17 cellular contexts compared by ENCODE assay signal in the genomic region with DNA sequence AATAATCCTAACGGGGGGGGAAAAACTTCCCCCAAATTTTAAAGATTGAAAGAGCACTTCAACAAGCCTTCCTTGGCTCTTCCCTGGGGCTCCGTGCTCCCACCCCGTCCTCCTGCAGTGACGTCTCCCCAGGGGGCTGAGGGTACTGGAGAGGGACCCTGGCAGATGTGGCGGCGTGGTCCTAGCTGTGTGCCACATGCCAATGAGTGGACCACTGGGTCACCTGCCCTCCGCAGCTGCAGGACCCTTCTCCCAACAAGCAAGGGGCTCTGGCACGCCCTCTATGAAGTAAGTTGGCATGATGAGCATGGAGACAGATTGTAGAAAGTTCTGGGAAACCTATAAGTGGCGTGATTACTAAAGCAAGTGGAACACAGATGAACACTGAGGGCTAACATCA. TPM values are rescaled to one million over a fixed set of nuclear protein-coding genes. Genes with fewer than 3 reads are reported as not detected.
"Had no signal": no experiment of that assay in that cellular context is flagged by ENCODE, and none has a peak within 500 bp of the region (broad histone marks: within the 10 kb centered on the region; RNA-seq: fewer than 3 reads in every experiment).

No MANE protein-coding gene starts in this region.

- H3K36me3 ChIP-seq: neutrophil, transverse colon had no signal

- H3K27me3 ChIP-seq: foreskin keratinocyte, neutrophil, transverse colon had no signal

- H3K4me3 Mint-ChIP-seq: activated B cell treated with CpG ODN at 0.5 μM for 24 hours; activated CD4-positive, alpha-beta memory T cell treated with anti-CD3 and anti-CD28 coated beads for 36 hours; activated naive CD4-positive, alpha-beta T cell treated with anti-CD3 and anti-CD28 coated beads for 36 hours; natural killer cell treated with Interleukin-12 subunit alpha and Interleukin-12 subunit beta and Interleukin-15 and Interleukin-18, amount 100 ng/mL, for 72 hours had no signal

- DNase-seq: activated B cell treated with CpG ODN at 0.5 μM for 24 hours; activated CD4-positive, alpha-beta memory T cell treated with anti-CD3 and anti-CD28 coated beads for 36 hours; activated CD4-positive, alpha-beta T cell treated with anti-CD3 and anti-CD28 coated beads for 4 hours; activated naive CD4-positive, alpha-beta T cell treated with anti-CD3 and anti-CD28 coated beads for 36 hours; activated T-cell treated with anti-CD3 and anti-CD28 coated beads, Interleukin-2, amount 50 U/mL, for 1 hour; anterior cingulate cortex; central memory CD4-positive, alpha-beta T cell; dorsolateral prefrontal cortex; foreskin keratinocyte; mesendoderm; stimulated activated CD4-positive, alpha-beta T cell treated with anti-CD3 and anti-CD28 coated beads, Interleukin-12 subunit alpha, Interleukin-12 subunit beta, amount 100 ng/mL, for 4 hours; stimulated activated CD4-positive, alpha-beta T cell treated with anti-CD3 and anti-CD28 coated beads, Interleukin-2, amount 100 ng/mL, for 24 hours; stimulated activated naive CD4-positive, alpha-beta T cell treated with Interleukin-2 at 50 U/mL for 16 hours; transverse colon had no signal

- H3K4me3 ChIP-seq: dorsolateral prefrontal cortex, transverse colon had no signal

- H3K36me3 Mint-ChIP-seq: activated CD4-positive, alpha-beta memory T cell treated with anti-CD3 and anti-CD28 coated beads for 36 hours; natural killer cell treated with Interleukin-12 subunit alpha and Interleukin-12 subunit beta and Interleukin-15 and Interleukin-18, amount 100 ng/mL, for 72 hours had no signal

- H3K9me3 ChIP-seq: neutrophil, transverse colon had no signal

- H3K27me3 Mint-ChIP-seq: activated B cell treated with CpG ODN at 0.5 μM for 24 hours, brain had no signal

- ATAC-seq: natural killer cell treated with Interleukin-12 subunit alpha and Interleukin-12 subunit beta and Interleukin-15 and Interleukin-18, amount 100 ng/mL, for 72 hours had no signal

- H3K4me1 Mint-ChIP-seq: activated B cell treated with CpG ODN at 0.5 μM for 24 hours had no signal

- H3K27ac ChIP-seq: dorsolateral prefrontal cortex, neutrophil, transverse colon had no signal

RNA-seq across cellular contexts. Expression of a gene that starts 46.7 kb away (rescaled TPM):
- total RNA-seq: activated CD4-positive, alpha-beta memory T cell treated with anti-CD3 and anti-CD28 coated beads for 36 hours had no signal
